Comparison of ENCODE assay signal across 7 cellular contexts in genomic region chr6:7389162-7389450, GRCh38. TPM values are rescaled to one million over a fixed set of nuclear protein-coding genes. Genes with fewer than 3 reads are reported as not detected.
DNase-seq lines count a peak whose midpoint lies in the region; ATAC-seq and TF ChIP-seq lines count a peak whose summit lies in the region.

No MANE protein-coding gene starts in this region.

- peak overlapping the region; percentile 90 for H3K4me3 Mint-ChIP-seq in endodermal cell
- H3K4me3 Mint-ChIP-seq in naive thymus-derived CD8-positive, alpha-beta T cell = peak overlapping the region; percentile 83 to 98 (median 96)

- H3K36me3 ChIP-seq in OCI-LY7 (ENCODE audit: insufficient read depth, low read length) = peaks cover 32% of the 10 kb centered on the region
- peaks cover 12% of the 10 kb centered on the region for H3K36me3 ChIP-seq in endodermal cell (ENCODE audit: control insufficient read depth, insufficient read depth, low read length)

- peak overlapping the region; percentile 96 for H3K27ac Mint-ChIP-seq in endodermal cell
- peak overlapping the region; percentile 94 to 100 (median 99) for H3K27ac Mint-ChIP-seq in naive thymus-derived CD8-positive, alpha-beta T cell

- no peaks in the 10 kb centered on the region for H3K27me3 Mint-ChIP-seq in endodermal cell (ENCODE audit: insufficient read depth)
- H3K27me3 Mint-ChIP-seq in naive thymus-derived CD8-positive, alpha-beta T cell = no peaks in the 10 kb centered on the region

- H3K9me3 Mint-ChIP-seq in endodermal cell = no peaks in the 10 kb centered on the region
- H3K9me3 Mint-ChIP-seq in naive thymus-derived CD8-positive, alpha-beta T cell = no peaks in the 10 kb centered on the region

- peaks cover 21% of the 10 kb centered on the region for H3K4me1 ChIP-seq in OCI-LY7 (ENCODE audit: insufficient read depth, low read length, poor library complexity, severe bottlenecking)
- no peaks in the 10 kb centered on the region for H3K4me1 ChIP-seq in endodermal cell (ENCODE audit: control insufficient read depth, insufficient read depth, low read length)

- no peak for TF ChIP-seq CTCF in OCI-LY7 (conservative IDR thresholded peaks at IDR 0.05; ENCODE audit: low read length)
- no peak for TF ChIP-seq CTCF in endodermal cell (conservative IDR thresholded peaks at IDR 0.05)

- H3K27ac ChIP-seq in OCI-LY7 (ENCODE audit: low read depth, low read length, poor library complexity, severe bottlenecking) = peak overlapping the region; percentile 84
- H3K27ac ChIP-seq in endodermal cell (ENCODE audit: low read depth, low read length) = peak overlapping the region; percentile 84

- H3K9me2 ChIP-seq in OCI-LY7 (ENCODE audit: insufficient read depth, low read length) = no peaks in the 10 kb centered on the region

- H3K4me2 ChIP-seq in OCI-LY7 (ENCODE audit: low read length) = peak overlapping the region; percentile 85

- CTCF ChIA-PET in OCI-LY7 (lab: Charles Lee; ENCODE audit: unreplicated experiment) = no interaction called here

- no peaks in the 10 kb centered on the region for H3K27me3 ChIP-seq in endodermal cell (ENCODE audit: control insufficient read depth, insufficient read depth, low read length, poor library complexity, severe bottlenecking)

- POLR2A ChIA-PET in OCI-LY7 (lab: Charles Lee) = interaction anchor here (0.7 to 2.1 kb wide), 7 partner anchors 11 to 741 kb away, joined by 3 to 9 read pairs (median 3); no protein-coding TSS in a partner anchor
- POLR2A ChIA-PET in naive thymus-derived CD8-positive, alpha-beta T cell (lab: Charles Lee) = interaction anchor here (0.5 to 3.4 kb wide), 5 partner anchors 60 to 730 kb away, joined by 3 to 16 read pairs (median 8); partner anchors contain the start of genes SNRNP48 and SSR1

- peaks cover 15% of the 10 kb centered on the region; the same call in 1 of the 2 replicates for H4K20me1 ChIP-seq in OCI-LY7 (ENCODE audit: insufficient read depth, low read length)

- intact Hi-C loops in OCI-LY7 (cut with micrococcal nuclease; ENCODE audit: unreplicated experiment) = loop anchor here (1.0 to 5.0 kb wide), 5 partner anchors 76 to 802 kb away; partner anchors contain the start of genes BLOC1S5, LY86, SNRNP48 and SSR1

- H3K79me2 ChIP-seq in OCI-LY7 (ENCODE audit: insufficient read depth, low read depth, low read length) = peaks cover 48% of the 10 kb centered on the region

- H3K36me3 Mint-ChIP-seq in endodermal cell (ENCODE audit: low read depth) = peaks cover 12% of the 10 kb centered on the region
- H3K36me3 Mint-ChIP-seq in naive thymus-derived CD8-positive, alpha-beta T cell = peaks cover 0 to 20% (median 2%) of the 10 kb centered on the region in 3 donors

- peak overlapping the region; percentile 79 for H2AFZ ChIP-seq in OCI-LY7 (ENCODE audit: low read length)

- H3K9ac ChIP-seq in endodermal cell (ENCODE audit: extremely low read depth, low read length, poor library complexity, severe bottlenecking) = peak overlapping the region; percentile 75

- no TSS peak for BruUV-seq in OCI-LY7 (replicated peaks; lab: Mats Ljungman, UMichigan)

- 0 to 2% methylated on average over 1 to 11 of the region's 11 CpGs for WGBS in endodermal cell (ENCODE audit: insufficient coverage in 1 of 2, insufficient read length in 1 of 2), 2 experiments

- H3K4me3 ChIP-seq in OCI-LY7 (ENCODE audit: low read depth, low read length, poor library complexity, severe bottlenecking) = peak overlapping the region; percentile 83
- peak overlapping the region; percentile 89 for H3K4me3 ChIP-seq in endodermal cell (ENCODE audit: low read length)

- ATAC-seq in naive thymus-derived CD8-positive, alpha-beta T cell = no peak
- ATAC-seq in HG03439 (IDR thresholded peaks at IDR 0.05; ENCODE audit: unreplicated experiment) (no peak), GM19463 (IDR thresholded peaks at IDR 0.05; ENCODE audit: unreplicated experiment) (no peak)

- H3K9me3 ChIP-seq in OCI-LY7 (ENCODE audit: low read length) (no peaks in the 10 kb centered on the region), endodermal cell (ENCODE audit: control insufficient read depth, low read length) (no peaks in the 10 kb centered on the region)

- peaks cover 30% of the 10 kb centered on the region for H3K4me1 Mint-ChIP-seq in endodermal cell
- H3K4me1 Mint-ChIP-seq in naive thymus-derived CD8-positive, alpha-beta T cell = peaks cover 26 to 52% (median 49%) of the 10 kb centered on the region in 4 donors

- peak; percentile 47 for DNase-seq in GM19238 (ENCODE audit: insufficient read length, low spot score)
- DNase-seq in OCI-LY7 (ENCODE audit: low spot score) = no peak
- DNase-seq in endodermal cell = no peak
- DNase-seq in naive thymus-derived CD8-positive, alpha-beta T cell = no peak
- DNase-seq in stimulated activated CD4-positive, alpha-beta T cell treated with anti-CD3 and anti-CD28 coated beads, Interleukin-1b, Interleukin-23, amount 100 ng/mL, for 48 hours = no peak

RNA-seq across cellular contexts. Expression of gene CAGE1, which starts 0.4 kb away (rescaled TPM):
- total RNA-seq in OCI-LY7 (2014; rRNA removed; shearing (Covaris generic)) = 0.44 and 1.1 TPM in 2 replicates
- total RNA-seq in OCI-LY7 (2022) (0.27 and 0.55 TPM in 2 replicates), endodermal cell (under 1 TPM; 0.15 to 0.22 TPM)
- polyA plus RNA-seq in endodermal cell (2013, experiment 1 of 2) = not detected
- not detected for polyA plus RNA-seq in endodermal cell (2013, experiment 2 of 2)
- under 1 TPM; 0.16 to 0.63 TPM for total RNA-seq in naive thymus-derived CD8-positive, alpha-beta T cell
- not detected for polyA plus RNA-seq in naive thymus-derived CD8-positive, alpha-beta T cell

RNA-seq across cellular contexts. Expression of gene RIOK1, which starts 0.5 kb away (rescaled TPM):
- total RNA-seq in OCI-LY7 (2014; rRNA removed; shearing (Covaris generic)) = 55.0 and 85.0 TPM in 2 replicates
- total RNA-seq in OCI-LY7 (2022) = 35.2 and 43.6 TPM in 2 replicates
- 10 to 100 TPM; 17.7 to 20.3 TPM for total RNA-seq in endodermal cell
- 20.2 TPM for polyA plus RNA-seq in endodermal cell (2013, experiment 1 of 2)
- polyA plus RNA-seq in endodermal cell (2013, experiment 2 of 2) = 17.9 TPM
- total RNA-seq in naive thymus-derived CD8-positive, alpha-beta T cell = 10 to 100 TPM; 29.9 to 30.4 TPM
- 10 to 100 TPM; 18.1 to 24.4 (median 20.2) TPM for polyA plus RNA-seq in naive thymus-derived CD8-positive, alpha-beta T cell
